Comparison of ENCODE assay signal across 12 cellular contexts in genomic region chr13:28141542-28141941, GRCh38. TPM values are rescaled to one million over a fixed set of nuclear protein-coding genes. Genes with fewer than 3 reads are reported as not detected.
DNase-seq lines count a peak whose midpoint lies in the region; ATAC-seq and TF ChIP-seq lines count a peak whose summit lies in the region.
"Not testable (repeated sequence)": the region's sequence is repeated elsewhere in the genome, so short reads cannot be mapped to it uniquely, and the experiment has no call there.
"Had no signal": no experiment of that assay in that cellular context is flagged by ENCODE, and none has a peak within 500 bp of the region (broad histone marks: within the 10 kb centered on the region; RNA-seq: fewer than 3 reads in every experiment).

No MANE protein-coding gene starts in this region.

- peak overlapping the region; percentile 66 for H3K9ac ChIP-seq in HUES6 (ENCODE audit: low read length)
- H3K9ac ChIP-seq in neural progenitor cell: not testable (repeated sequence)

- not testable (repeated sequence) for BruUV-seq in Calu3 (replicated peaks; lab: Mats Ljungman, UMichigan)

- not testable (repeated sequence) for H3K9me3 ChIP-seq in HUES6 (ENCODE audit: control insufficient read depth, insufficient read depth, low read depth, low read length); neural progenitor cell (ENCODE audit: low read depth)

- not testable (repeated sequence) for H3K27me3 Mint-ChIP-seq in Calu3 (ENCODE audit: unreplicated experiment); T-cell; activated naive CD4-positive, alpha-beta T cell treated with anti-CD3 and anti-CD28 coated beads for 36 hours (ENCODE audit: low read depth); central memory CD8-positive, alpha-beta T cell; neural progenitor cell (ENCODE audit: insufficient read depth, low read depth)

- POLR2A ChIA-PET in T-cell (lab: Charles Lee): not testable (repeated sequence)

- H3K4me2 ChIP-seq in neural progenitor cell: peak overlapping the region; percentile 59

- not testable (repeated sequence) for H3K9me3 Mint-ChIP-seq in Calu3 (ENCODE audit: low read depth, unreplicated experiment); T-cell; activated naive CD4-positive, alpha-beta T cell treated with anti-CD3 and anti-CD28 coated beads for 36 hours; central memory CD8-positive, alpha-beta T cell; neural progenitor cell

- peaks cover 94% of the 10 kb centered on the region for H3K79me2 ChIP-seq in neural progenitor cell (ENCODE audit: low read depth)

- CTCF ChIA-PET in Calu3 (lab: Charles Lee); activated naive CD4-positive, alpha-beta T cell treated with anti-CD3 and anti-CD28 coated beads for 36 hours (lab: Charles Lee): not testable (repeated sequence)
- CTCF ChIA-PET in T-cell (lab: Charles Lee): interaction anchor here in 1 of 2 donors (0.7 kb wide), 2 partner anchors 71 to 517 kb away, joined by 3 to 4 read pairs; no protein-coding TSS in a partner anchor

- not testable (repeated sequence) for DNase-seq in Calu3; T-cell; activated naive CD4-positive, alpha-beta T cell treated with anti-CD3 and anti-CD28 coated beads for 36 hours; central memory CD8-positive, alpha-beta T cell (ENCODE audit: low spot score in 2 of 2); neural progenitor cell (ENCODE audit: low spot score)
- DNase-seq in iPS-NIHi11 (ENCODE audit: low spot score): peak; percentile 35

- H3K27ac Mint-ChIP-seq in Calu3 (ENCODE audit: unreplicated experiment): peak overlapping the region; percentile 34
- peak overlapping the region; percentile 30 to 62 for H3K27ac Mint-ChIP-seq in T-cell
- H3K27ac Mint-ChIP-seq in activated naive CD4-positive, alpha-beta T cell treated with anti-CD3 and anti-CD28 coated beads for 36 hours: peak overlapping the region; percentile 16
- H3K27ac Mint-ChIP-seq in central memory CD8-positive, alpha-beta T cell (ENCODE audit: low read depth): peak overlapping the region; percentile 71
- not testable (repeated sequence) for H3K27ac Mint-ChIP-seq in neural progenitor cell

- peak overlapping the region; percentile 42; the same call in 1 of the 2 replicates for H3K27ac ChIP-seq in HUES6 (ENCODE audit: low read depth, low read length)
- H3K27ac ChIP-seq in neural progenitor cell: not testable (repeated sequence)

- peaks cover 34% of the 10 kb centered on the region for H3F3A ChIP-seq in neural progenitor cell (ENCODE audit: low read depth)

- peak overlapping the region; percentile 41 for H3K4me3 Mint-ChIP-seq in Calu3 (ENCODE audit: low read depth, unreplicated experiment)
- H3K4me3 Mint-ChIP-seq in T-cell: peak overlapping the region; percentile 73 to 86 (median 74)
- peak overlapping the region; percentile 45 for H3K4me3 Mint-ChIP-seq in activated naive CD4-positive, alpha-beta T cell treated with anti-CD3 and anti-CD28 coated beads for 36 hours
- peak overlapping the region; percentile 81 for H3K4me3 Mint-ChIP-seq in central memory CD8-positive, alpha-beta T cell
- peak overlapping the region; percentile 19 for H3K4me3 Mint-ChIP-seq in neural progenitor cell

- H3K4me1 ChIP-seq in HUES6 (ENCODE audit: control insufficient read depth, insufficient read depth, low read length): peaks cover 20% of the 10 kb centered on the region
- peaks cover 21% of the 10 kb centered on the region for H3K4me1 ChIP-seq in neural progenitor cell

- intact Hi-C loops in Calu3 (cut with micrococcal nuclease; ENCODE audit: unreplicated experiment): loop anchor here (10.0 kb wide), 1 partner anchor 63 kb away; no protein-coding TSS in a partner anchor
- intact Hi-C loops in activated naive CD4-positive, alpha-beta T cell treated with anti-CD3 and anti-CD28 coated beads for 36 hours (cut with micrococcal nuclease): not testable (repeated sequence)

- not testable (repeated sequence) for H3K36me3 ChIP-seq in HUES6 (ENCODE audit: control insufficient read depth, insufficient read depth, low read length); neural progenitor cell

- not testable (repeated sequence) for TF ChIP-seq CTCF in Calu3 (IDR thresholded peaks at IDR 0.05; ENCODE audit: unreplicated experiment); neural progenitor cell (IDR thresholded peaks at IDR 0.05)

- not testable (repeated sequence) for ATAC-seq in T-cell (replicated peaks in 1 of 4); central memory CD8-positive, alpha-beta T cell (replicated peaks; ENCODE audit: extremely low read depth, poor library complexity, severe bottlenecking)

- peaks cover 25% of the 10 kb centered on the region for H3K4me1 Mint-ChIP-seq in Calu3 (ENCODE audit: low read depth, unreplicated experiment)
- H3K4me1 Mint-ChIP-seq in T-cell: peaks cover 67 to 74% (median 71%) of the 10 kb centered on the region in 3 donors
- peaks cover 44% of the 10 kb centered on the region for H3K4me1 Mint-ChIP-seq in activated naive CD4-positive, alpha-beta T cell treated with anti-CD3 and anti-CD28 coated beads for 36 hours (ENCODE audit: low read depth)
- peaks cover 57% of the 10 kb centered on the region for H3K4me1 Mint-ChIP-seq in central memory CD8-positive, alpha-beta T cell
- peaks cover 23% of the 10 kb centered on the region for H3K4me1 Mint-ChIP-seq in neural progenitor cell

- H2AFZ ChIP-seq in neural progenitor cell (replicated peaks): not testable (repeated sequence)

- H3K27me3 ChIP-seq in HUES6 (ENCODE audit: control insufficient read depth, insufficient read depth, low read length); neural progenitor cell: not testable (repeated sequence)

- H3K36me3 Mint-ChIP-seq in Calu3 (ENCODE audit: insufficient read depth, unreplicated experiment): peaks cover 38% of the 10 kb centered on the region
- not testable (repeated sequence) for H3K36me3 Mint-ChIP-seq in T-cell; activated naive CD4-positive, alpha-beta T cell treated with anti-CD3 and anti-CD28 coated beads for 36 hours (ENCODE audit: low read depth); neural progenitor cell
- peaks cover 30% of the 10 kb centered on the region for H3K36me3 Mint-ChIP-seq in central memory CD8-positive, alpha-beta T cell (ENCODE audit: insufficient read depth)

- peaks cover 50% of the 10 kb centered on the region for H4K20me1 ChIP-seq in neural progenitor cell (ENCODE audit: low read depth)

- peak overlapping the region; percentile 96 for H3K4me3 ChIP-seq in HUES6 (ENCODE audit: low read depth, low read length)
- peak overlapping the region; percentile 17 for H3K4me3 ChIP-seq in neural progenitor cell

RNA-seq across cellular contexts. Expression of gene PAN3, which starts 3.2 kb away (rescaled TPM):
- total RNA-seq in Calu3 (2022) (24.8 and 25.3 TPM in 2 replicates), T-cell (10 to 100 TPM; 62.9 to 79.6 (median 69.3) TPM), neural progenitor cell (ENCODE audit: low replicate concordance) (46.1 and 50.1 TPM in 2 replicates)
- total RNA-seq in activated naive CD4-positive, alpha-beta T cell treated with anti-CD3 and anti-CD28 coated beads for 36 hours: 10 to 100 TPM; 21.2 to 21.7 TPM

RNA-seq across cellular contexts. Expression of gene FLT3, which starts 41.2 kb away (rescaled TPM):
- total RNA-seq in Calu3 (2022): 0.10 TPM in 1 of 2 replicates, not detected in the other
- under 1 TPM; 0.13 to 0.48 (median 0.26) TPM for total RNA-seq in T-cell
- not detected for total RNA-seq in activated naive CD4-positive, alpha-beta T cell treated with anti-CD3 and anti-CD28 coated beads for 36 hours
- total RNA-seq in neural progenitor cell (ENCODE audit: low replicate concordance): 0.58 and 0.77 TPM in 2 replicates
- total RNA-seq: activated CD8-positive, alpha-beta T cell treated with anti-CD3 and anti-CD28 coated beads, Interleukin-2, amount 10 ng/mL, durations not matched to agents 7 days and 5 days; dermis blood vessel endothelial cell; endothelial cell of umbilical vein; lung microvascular endothelial cell; myocyte had no signal

Comparison
In these comparisons a context has a peak if more than half of its experiments do, and no peak if none do; other contexts are left out.
1. H3K4me3 Mint-ChIP-seq: peak in every context shown above with its lines; median percentile 81 in central memory CD8-positive, alpha-beta T cell; 74 in T-cell; 45 in activated naive CD4-positive, alpha-beta T cell treated with anti-CD3 and anti-CD28 coated beads for 36 hours; 41 in Calu3; 19 in neural progenitor cell.